ENCODE assay signal across 9 cellular contexts in genomic region chr4:144374065-144374464, GRCh38.
DNase-seq lines count a peak whose midpoint lies in the region; ATAC-seq lines count a peak whose summit lies in the region.
"Had no signal": no experiment of that assay in that cellular context is flagged by ENCODE, and none has a peak within 500 bp of the region (broad histone marks: within the 10 kb centered on the region; RNA-seq: fewer than 3 reads in every experiment).

No MANE protein-coding gene starts in this region.

- peak; percentile 84 for ATAC-seq in GM18498 (IDR thresholded peaks at IDR 0.05; ENCODE audit: unreplicated experiment)
- peak; percentile 58 for ATAC-seq in GM19438 (IDR thresholded peaks at IDR 0.05; ENCODE audit: low read depth, unreplicated experiment)
- ATAC-seq in HG02938 (IDR thresholded peaks at IDR 0.05; ENCODE audit: unreplicated experiment): peak; percentile 94
- no peak for ATAC-seq in HG03097 (IDR thresholded peaks at IDR 0.05; ENCODE audit: low FRiP score, unreplicated experiment)

- DNase-seq in NCI-H226 (peak; percentile 38), H4 (ENCODE audit: low spot score) (no peak), CD1c-positive myeloid dendritic cell (ENCODE audit: extremely low spot score) (no peak)
- no peak for DNase-seq in activated effector memory CD4-positive, alpha-beta T cell treated with Interleukin-2 at 50 U/mL for 16 hours
- DNase-seq: stimulated activated CD4-positive, alpha-beta T cell treated with anti-CD3 and anti-CD28 coated beads, Interleukin-4, amount 100 ng/mL, for 24 hours had no signal
